ENCODE assay signal across 8 cellular contexts in the genomic region with DNA sequence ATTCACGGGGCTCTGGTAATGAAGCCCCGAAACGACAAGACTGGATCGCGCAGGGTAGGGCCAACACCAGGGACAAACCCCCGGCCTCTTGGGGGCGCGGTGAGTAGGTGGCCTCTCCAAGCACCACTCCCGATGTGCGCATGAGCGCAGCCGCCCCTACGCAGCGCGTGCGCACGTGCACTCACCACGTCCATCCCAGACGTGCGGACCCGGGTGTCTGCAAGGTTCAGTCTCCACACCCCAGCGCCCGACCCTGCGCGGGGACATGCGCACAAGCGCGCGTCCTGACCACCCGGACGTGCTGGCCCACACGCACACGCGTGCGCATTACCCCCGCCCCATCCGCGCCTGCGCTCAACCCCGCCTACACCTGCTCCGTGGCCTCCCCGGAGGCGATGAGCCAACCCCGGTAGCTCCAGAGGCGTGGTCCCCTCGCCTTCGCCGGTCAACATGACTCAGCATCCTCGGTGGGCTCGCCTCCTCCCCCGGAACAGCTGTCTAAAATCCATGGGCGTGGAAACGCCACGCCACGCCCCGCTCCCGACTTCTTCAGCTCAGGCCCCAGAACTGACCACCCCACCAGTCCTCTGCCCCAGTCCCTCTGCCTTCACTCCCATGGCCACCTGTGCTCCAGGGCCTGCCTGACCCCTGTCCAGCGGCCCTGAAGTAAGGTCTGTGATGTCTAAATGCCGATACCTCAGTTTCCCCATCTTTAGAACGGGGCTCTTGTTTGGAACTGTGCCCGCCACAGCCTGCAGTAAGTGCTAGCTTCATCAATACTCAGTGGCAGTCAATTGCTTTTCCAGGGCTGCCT. TPM values are rescaled to one million over a fixed set of nuclear protein-coding genes. Genes with fewer than 3 reads are reported as not detected.
DNase-seq lines count a peak whose midpoint lies in the region; ATAC-seq and TF ChIP-seq lines count a peak whose summit lies in the region.

No MANE protein-coding gene starts in this region.

- peaks cover 4% of the 10 kb centered on the region for H3K36me3 ChIP-seq in muscle layer of colon (ENCODE audit: insufficient read depth, low read length)

- peak overlapping the region; percentile 54 for H3K27ac ChIP-seq in muscle layer of colon (ENCODE audit: low read depth, low read length)

- no peaks in the 10 kb centered on the region for H3K27me3 ChIP-seq in muscle layer of colon (ENCODE audit: control insufficient read depth in 1 of 2, insufficient read depth in 2 of 2, low read length in 2 of 2)

- H3K4me1 ChIP-seq in muscle layer of colon (ENCODE audit: insufficient read depth, low read length): peaks cover 13% of the 10 kb centered on the region

- no peak for TF ChIP-seq EP300 in Ishikawa (IDR thresholded peaks at IDR 0.05; ENCODE audit: borderline replicate concordance)

- peak overlapping the region; percentile 50 for H3K9ac ChIP-seq in muscle layer of colon (ENCODE audit: low read length)

- TF ChIP-seq RAD21 in Ishikawa (IDR thresholded peaks at IDR 0.05; ENCODE audit: low read depth): peak; percentile 16; the same call in 1 of the 2 replicates

- H3K9me3 ChIP-seq in muscle layer of colon (ENCODE audit: low read length): no peaks in the 10 kb centered on the region

- H3K4me3 ChIP-seq in muscle layer of colon (ENCODE audit: low read depth in 1 of 2, low read length in 2 of 2): peak overlapping the region; percentile 55 to 77

- DNase-seq in DMS53 treated with DMSO at 0.1 percent for 48 hours (lab: John Stamatoyannopoulos, UW; ENCODE audit: unreplicated experiment) (peak; percentile 98), OCI-M1 (lab: John Stamatoyannopoulos, UW) (peak; percentile 98)
- DNase-seq in activated T-cell treated with anti-CD3 and anti-CD28 coated beads, Interleukin-2, amount 50 U/mL, for 1 hour: peak; percentile 92
- peak; percentile 94 for DNase-seq in stimulated activated CD8-positive, alpha-beta memory T cell treated with anti-CD3 and anti-CD28 coated beads, Interleukin-7, amount 100 ng/mL, for 24 hours (ENCODE audit: low read depth)

- ATAC-seq in GM21619 (IDR thresholded peaks at IDR 0.05; ENCODE audit: unreplicated experiment) (peak; percentile 78), esophagus mucosa (peak; percentile 97)

TF ChIP-seq in Ishikawa, 13 proteins besides CTCF, POLR2A, EP300 and RAD21:
- TF ChIP-seq TAF1 (IDR thresholded peaks at IDR 0.05; ENCODE audit: low read depth): peak; percentile 45; the same call in 1 of the 2 replicates
- TF ChIP-seq, protein P1, sequence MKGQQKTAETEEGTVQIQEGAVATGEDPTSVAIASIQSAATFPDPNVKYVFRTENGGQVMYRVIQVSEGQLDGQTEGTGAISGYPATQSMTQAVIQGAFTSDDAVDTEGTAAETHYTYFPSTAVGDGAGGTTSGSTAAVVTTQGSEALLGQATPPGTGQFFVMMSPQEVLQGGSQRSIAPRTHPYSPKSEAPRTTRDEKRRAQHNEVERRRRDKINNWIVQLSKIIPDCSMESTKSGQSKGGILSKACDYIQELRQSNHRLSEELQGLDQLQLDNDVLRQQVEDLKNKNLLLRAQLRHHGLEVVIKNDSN (IDR thresholded peaks at IDR 0.05): peak; percentile 73
- TF ChIP-seq TCF12 (IDR thresholded peaks at IDR 0.05; ENCODE audit: low read depth): no peak
- TF ChIP-seq, protein P2, sequence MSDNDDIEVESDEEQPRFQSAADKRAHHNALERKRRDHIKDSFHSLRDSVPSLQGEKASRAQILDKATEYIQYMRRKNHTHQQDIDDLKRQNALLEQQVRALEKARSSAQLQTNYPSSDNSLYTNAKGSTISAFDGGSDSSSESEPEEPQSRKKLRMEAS (IDR thresholded peaks at IDR 0.05): peak; percentile 93
- TF ChIP-seq EGR1 (IDR thresholded peaks at IDR 0.05): 0 out of 2 replicates have a peak, but pooled peaks have one; percentile 34
- TF ChIP-seq NFIC (IDR thresholded peaks at IDR 0.05): no peak
- TF ChIP-seq, protein P3, sequence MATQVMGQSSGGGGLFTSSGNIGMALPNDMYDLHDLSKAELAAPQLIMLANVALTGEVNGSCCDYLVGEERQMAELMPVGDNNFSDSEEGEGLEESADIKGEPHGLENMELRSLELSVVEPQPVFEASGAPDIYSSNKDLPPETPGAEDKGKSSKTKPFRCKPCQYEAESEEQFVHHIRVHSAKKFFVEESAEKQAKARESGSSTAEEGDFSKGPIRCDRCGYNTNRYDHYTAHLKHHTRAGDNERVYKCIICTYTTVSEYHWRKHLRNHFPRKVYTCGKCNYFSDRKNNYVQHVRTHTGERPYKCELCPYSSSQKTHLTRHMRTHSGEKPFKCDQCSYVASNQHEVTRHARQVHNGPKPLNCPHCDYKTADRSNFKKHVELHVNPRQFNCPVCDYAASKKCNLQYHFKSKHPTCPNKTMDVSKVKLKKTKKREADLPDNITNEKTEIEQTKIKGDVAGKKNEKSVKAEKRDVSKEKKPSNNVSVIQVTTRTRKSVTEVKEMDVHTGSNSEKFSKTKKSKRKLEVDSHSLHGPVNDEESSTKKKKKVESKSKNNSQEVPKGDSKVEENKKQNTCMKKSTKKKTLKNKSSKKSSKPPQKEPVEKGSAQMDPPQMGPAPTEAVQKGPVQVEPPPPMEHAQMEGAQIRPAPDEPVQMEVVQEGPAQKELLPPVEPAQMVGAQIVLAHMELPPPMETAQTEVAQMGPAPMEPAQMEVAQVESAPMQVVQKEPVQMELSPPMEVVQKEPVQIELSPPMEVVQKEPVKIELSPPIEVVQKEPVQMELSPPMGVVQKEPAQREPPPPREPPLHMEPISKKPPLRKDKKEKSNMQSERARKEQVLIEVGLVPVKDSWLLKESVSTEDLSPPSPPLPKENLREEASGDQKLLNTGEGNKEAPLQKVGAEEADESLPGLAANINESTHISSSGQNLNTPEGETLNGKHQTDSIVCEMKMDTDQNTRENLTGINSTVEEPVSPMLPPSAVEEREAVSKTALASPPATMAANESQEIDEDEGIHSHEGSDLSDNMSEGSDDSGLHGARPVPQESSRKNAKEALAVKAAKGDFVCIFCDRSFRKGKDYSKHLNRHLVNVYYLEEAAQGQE (IDR thresholded peaks at IDR 0.05; ENCODE audit: low read depth): no peak
- no peak for TF ChIP-seq FOXM1 (IDR thresholded peaks at IDR 0.05; ENCODE audit: borderline replicate concordance, low read depth)
- TF ChIP-seq CEBPB (IDR thresholded peaks at IDR 0.05): no peak
- TF ChIP-seq YY1 (IDR thresholded peaks at IDR 0.05; ENCODE audit: low read depth): peak; percentile 33; the same call in 1 of the 2 replicates
- no peak for TF ChIP-seq TEAD4 (IDR thresholded peaks at IDR 0.05)
- no peak for TF ChIP-seq ZBTB7A (IDR thresholded peaks at IDR 0.05; ENCODE audit: low read depth)
- no peak for TF ChIP-seq CREB1 (IDR thresholded peaks at IDR 0.05; ENCODE audit: low read depth)

RNA-seq across cellular contexts. Expression of a gene that starts 5.6 kb away (rescaled TPM):
- total RNA-seq in esophagus mucosa: 230 TPM

RNA-seq across cellular contexts. Expression of a gene that starts 44.9 kb away (rescaled TPM):
- 6.7 TPM for total RNA-seq in esophagus mucosa

Comparison
In these comparisons a context has a peak if more than half of its experiments do, and no peak if none do; other contexts are left out.
1. Peak in every context shown above with its lines: DNase-seq, ATAC-seq, H3K4me3 ChIP-seq and H3K27ac ChIP-seq.